Comparison of ENCODE assay signal across 16 cellular contexts in the genomic region with DNA sequence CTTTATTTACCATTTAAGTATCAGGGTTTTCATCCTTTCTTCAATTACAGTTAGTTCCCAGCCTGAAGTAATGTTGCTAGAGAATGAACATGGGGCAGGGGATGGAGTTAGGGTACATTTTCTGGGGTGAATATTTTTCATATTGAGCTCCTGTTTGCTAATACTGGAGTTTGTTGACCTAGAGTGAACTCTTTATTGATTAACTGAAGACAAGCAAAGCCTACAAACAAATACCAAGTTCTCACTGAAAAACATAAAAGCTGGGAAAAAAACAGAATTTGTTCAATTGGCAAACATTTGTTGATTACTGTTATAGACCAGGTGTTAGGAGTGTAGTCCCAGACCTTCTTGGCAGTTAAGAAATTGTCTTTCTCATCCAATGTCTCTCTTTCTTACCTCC. TPM values are rescaled to one million over a fixed set of nuclear protein-coding genes. Genes with fewer than 3 reads are reported as not detected.
DNase-seq lines count a peak whose midpoint lies in the region; ATAC-seq and TF ChIP-seq lines count a peak whose summit lies in the region.
"Had no signal": no experiment of that assay in that cellular context is flagged by ENCODE, and none has a peak within 500 bp of the region (broad histone marks: within the 10 kb centered on the region; RNA-seq: fewer than 3 reads in every experiment).

No MANE protein-coding gene starts in this region.

- H3K9me3 Mint-ChIP-seq in activated CD8-positive, alpha-beta memory T cell treated with anti-CD3 and anti-CD28 coated beads, Interleukin-2, amount 10 ng/mL, durations not matched to agents 7 days and 5 days (ENCODE audit: low read depth): no peaks in the 10 kb centered on the region
- no peaks in the 10 kb centered on the region for H3K9me3 Mint-ChIP-seq in activated B cell treated with CpG ODN at 0.5 μM for 24 hours
- no peaks in the 10 kb centered on the region for H3K9me3 Mint-ChIP-seq in immature natural killer cell
- H3K9me3 Mint-ChIP-seq in natural killer cell treated with Interleukin-12 subunit alpha and Interleukin-12 subunit beta and Interleukin-15 and Interleukin-18, amount 100 ng/mL, for 72 hours: no peaks in the 10 kb centered on the region
- no peaks in the 10 kb centered on the region for H3K9me3 Mint-ChIP-seq in CD14-positive monocyte

- DNase-seq in activated CD8-positive, alpha-beta memory T cell treated with anti-CD3 and anti-CD28 coated beads, Interleukin-2, amount 10 ng/mL, durations not matched to agents 7 days and 5 days: no peak
- no peak for DNase-seq in activated CD8-positive, alpha-beta memory T cell treated with anti-CD3 and anti-CD28 coated beads, Interleukin-2, amount 50 U/mL, for 4 hours
- DNase-seq in activated B cell treated with CpG ODN at 0.5 μM for 24 hours (no peak), immature natural killer cell (no peak), NCI-H1048 (lab: John Stamatoyannopoulos, UW) (no peak), CD14-positive monocyte (ENCODE audit: low spot score) (no peak), COLO829 (ENCODE audit: low spot score) (no peak)
- DNase-seq in natural killer cell treated with Interleukin-12 subunit alpha and Interleukin-12 subunit beta and Interleukin-15 and Interleukin-18, amount 100 ng/mL, for 72 hours (ENCODE audit: low spot score): no peak
- DNase-seq: 8988T, Calu3, DMS79 treated with DMSO at 0.1 percent for 48 hours, GDM1, NCI-H1436 treated with DMSO at 0.1 percent for 48 hours, NCI-H2081, NCI-H510A treated with DMSO at 0.1 percent for 48 hours, SIG-M5 had no signal

- POLR2A ChIA-PET in activated B cell treated with CpG ODN at 0.5 μM for 24 hours (lab: Charles Lee): interaction anchor here (1.5 kb wide), 1 partner anchor 14 kb away, joined by 3 read pairs; no protein-coding TSS in a partner anchor

- no peak for ATAC-seq in activated CD8-positive, alpha-beta memory T cell treated with anti-CD3 and anti-CD28 coated beads, Interleukin-2, amount 10 ng/mL, durations not matched to agents 7 days and 5 days
- no peak for ATAC-seq in activated B cell treated with CpG ODN at 0.5 μM for 24 hours (ENCODE audit: low read depth)
- ATAC-seq in natural killer cell treated with Interleukin-12 subunit alpha and Interleukin-12 subunit beta and Interleukin-15 and Interleukin-18, amount 100 ng/mL, for 72 hours: no peak

- no peaks in the 10 kb centered on the region for H3K27me3 Mint-ChIP-seq in activated CD8-positive, alpha-beta memory T cell treated with anti-CD3 and anti-CD28 coated beads, Interleukin-2, amount 10 ng/mL, durations not matched to agents 7 days and 5 days
- H3K27me3 Mint-ChIP-seq in activated B cell treated with CpG ODN at 0.5 μM for 24 hours (no peaks in the 10 kb centered on the region), immature natural killer cell (ENCODE audit: low read depth in 3 of 3) (peaks cover 0 to 6% (median 0%) of the 10 kb centered on the region in 3 donors), CD14-positive monocyte (ENCODE audit: low read depth in 3 of 3) (peaks cover 0 to 2% (median 0%) of the 10 kb centered on the region in 3 donors)
- no peaks in the 10 kb centered on the region for H3K27me3 Mint-ChIP-seq in natural killer cell treated with Interleukin-12 subunit alpha and Interleukin-12 subunit beta and Interleukin-15 and Interleukin-18, amount 100 ng/mL, for 72 hours

- peak overlapping the region; percentile 15 for H3K27ac Mint-ChIP-seq in activated CD8-positive, alpha-beta memory T cell treated with anti-CD3 and anti-CD28 coated beads, Interleukin-2, amount 10 ng/mL, durations not matched to agents 7 days and 5 days
- H3K27ac Mint-ChIP-seq in activated B cell treated with CpG ODN at 0.5 μM for 24 hours: peak overlapping the region; percentile 16
- peak overlapping the region in 4 of 6 donors; percentile 0 to 76 (median 61) for H3K27ac Mint-ChIP-seq in immature natural killer cell
- H3K27ac Mint-ChIP-seq in natural killer cell treated with Interleukin-12 subunit alpha and Interleukin-12 subunit beta and Interleukin-15 and Interleukin-18, amount 100 ng/mL, for 72 hours: peak overlapping the region; percentile 43 to 83
- peak overlapping the region in 1 of 7 donors; percentile 21 for H3K27ac Mint-ChIP-seq in CD14-positive monocyte

- H3K36me3 Mint-ChIP-seq in activated CD8-positive, alpha-beta memory T cell treated with anti-CD3 and anti-CD28 coated beads, Interleukin-2, amount 10 ng/mL, durations not matched to agents 7 days and 5 days: peaks cover 56% of the 10 kb centered on the region
- H3K36me3 Mint-ChIP-seq in activated B cell treated with CpG ODN at 0.5 μM for 24 hours (ENCODE audit: low read depth) (peaks cover 72% of the 10 kb centered on the region), immature natural killer cell (peaks cover 0 to 39% (median 21%) of the 10 kb centered on the region in 3 donors), CD14-positive monocyte (peaks cover 60 to 84% of the 10 kb centered on the region in 2 donors)
- peaks cover 16% of the 10 kb centered on the region for H3K36me3 Mint-ChIP-seq in natural killer cell treated with Interleukin-12 subunit alpha and Interleukin-12 subunit beta and Interleukin-15 and Interleukin-18, amount 100 ng/mL, for 72 hours

- no peak overlapping the region for H3K4me3 Mint-ChIP-seq in activated CD8-positive, alpha-beta memory T cell treated with anti-CD3 and anti-CD28 coated beads, Interleukin-2, amount 10 ng/mL, durations not matched to agents 7 days and 5 days
- H3K4me3 Mint-ChIP-seq in activated B cell treated with CpG ODN at 0.5 μM for 24 hours (no peak overlapping the region), immature natural killer cell (no peak overlapping the region), CD14-positive monocyte (no peak overlapping the region)
- H3K4me3 Mint-ChIP-seq in natural killer cell treated with Interleukin-12 subunit alpha and Interleukin-12 subunit beta and Interleukin-15 and Interleukin-18, amount 100 ng/mL, for 72 hours: no peak overlapping the region

- peaks cover 10% of the 10 kb centered on the region for H3K4me1 Mint-ChIP-seq in activated CD8-positive, alpha-beta memory T cell treated with anti-CD3 and anti-CD28 coated beads, Interleukin-2, amount 10 ng/mL, durations not matched to agents 7 days and 5 days
- H3K4me1 Mint-ChIP-seq in activated B cell treated with CpG ODN at 0.5 μM for 24 hours (peaks cover 9% of the 10 kb centered on the region), immature natural killer cell (peaks cover 45 to 59% of the 10 kb centered on the region in 2 donors), CD14-positive monocyte (no peaks in the 10 kb centered on the region)
- peaks cover 9 to 26% of the 10 kb centered on the region in 2 donors for H3K4me1 Mint-ChIP-seq in natural killer cell treated with Interleukin-12 subunit alpha and Interleukin-12 subunit beta and Interleukin-15 and Interleukin-18, amount 100 ng/mL, for 72 hours (ENCODE audit: low read depth in 2 of 2)

- intact Hi-C loops in activated B cell treated with CpG ODN at 0.5 μM for 24 hours (cut with micrococcal nuclease) (no loop called here), CD14-positive monocyte (cut with micrococcal nuclease) (no loop called here)

- CTCF ChIA-PET in activated CD8-positive, alpha-beta memory T cell treated with anti-CD3 and anti-CD28 coated beads, Interleukin-2, amount 10 ng/mL, durations not matched to agents 7 days and 5 days (lab: Charles Lee): interaction anchor here (1.1 to 3.1 kb wide), 3 partner anchors 29 to 82 kb away, joined by 3 to 6 read pairs (median 3); no protein-coding TSS in a partner anchor
- CTCF ChIA-PET in activated B cell treated with CpG ODN at 0.5 μM for 24 hours (lab: Charles Lee): interaction anchor here (1.0 kb wide), 1 partner anchor 29 kb away, joined by 5 read pairs; no protein-coding TSS in a partner anchor

- TF ChIP-seq CTCF in activated B cell treated with CpG ODN at 0.5 μM for 24 hours (IDR thresholded peaks at IDR 0.05) (no peak), CD14-positive monocyte (IDR thresholded peaks at IDR 0.05) (no peak)

RNA-seq across cellular contexts. Expression of gene PIGV, which starts 28.2 kb away (rescaled TPM):
- 1 to 10 TPM; 8.6 to 9.7 TPM for total RNA-seq in activated CD8-positive, alpha-beta memory T cell treated with anti-CD3 and anti-CD28 coated beads, Interleukin-2, amount 10 ng/mL, durations not matched to agents 7 days and 5 days
- 29.6 and 35.4 TPM in 2 replicates for total RNA-seq in activated B cell treated with CpG ODN at 0.5 μM for 24 hours
- polyA plus RNA-seq in immature natural killer cell: 10 to 100 TPM in 2 of 3 donors, 1 to 10 TPM in 1; 9.8 to 20.0 (median 13.7) TPM
- 10 to 100 TPM; 44.3 to 60.2 TPM for total RNA-seq in natural killer cell treated with Interleukin-12 subunit alpha and Interleukin-12 subunit beta and Interleukin-15 and Interleukin-18, amount 100 ng/mL, for 72 hours
- polyA plus RNA-seq in CD14-positive monocyte: 1 to 10 TPM; 8.3 to 9.5 TPM
